ENCODE assay signal across 2 cellular contexts in the genomic region with DNA sequence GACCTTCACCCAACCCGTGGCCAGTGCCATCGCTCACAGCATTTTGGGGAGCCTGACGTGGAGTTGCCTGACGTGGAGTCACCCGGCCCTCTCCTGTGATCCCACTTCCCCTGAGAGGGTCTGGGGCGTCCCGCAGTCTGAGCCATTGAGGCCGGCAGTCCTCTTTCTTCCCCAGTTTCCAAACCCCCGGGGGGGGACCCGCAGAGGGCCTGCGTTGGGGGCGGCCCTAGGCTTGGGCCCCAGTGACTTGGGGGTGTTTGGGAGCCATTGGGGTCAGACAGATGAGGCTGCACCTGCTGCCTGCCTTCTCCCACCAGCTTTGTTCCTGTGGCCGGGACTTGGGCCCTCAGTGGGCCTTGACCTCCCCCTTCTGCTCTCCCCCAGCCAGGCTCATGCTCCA.
TF ChIP-seq lines count a peak whose summit lies in the region.

No MANE protein-coding gene starts in this region.

TF ChIP-seq in GM12878, 131 proteins besides CTCF, POLR2A, EP300 and RAD21:
- TF ChIP-seq STAT1 (conservative IDR thresholded peaks at IDR 0.05) (no peak), ZBTB33 (IDR thresholded peaks at IDR 0.05) (no peak), NFIC (IDR thresholded peaks at IDR 0.05; ENCODE audit: low read depth, low read length) (no peak), MYB (IDR thresholded peaks at IDR 0.05; ENCODE audit: borderline replicate concordance, low read depth, low read length) (no peak), NR2C1 (IDR thresholded peaks at IDR 0.05) (no peak), RBBP5 (conservative IDR thresholded peaks at IDR 0.05) (no peak), LARP7 (IDR thresholded peaks at IDR 0.05) (no peak), SMAD1 (IDR thresholded peaks at IDR 0.05; ENCODE audit: low read depth, partially characterized antibody) (no peak), ATF2 (IDR thresholded peaks at IDR 0.05; ENCODE audit: low read length) (no peak)
- TF ChIP-seq, protein P1, sequence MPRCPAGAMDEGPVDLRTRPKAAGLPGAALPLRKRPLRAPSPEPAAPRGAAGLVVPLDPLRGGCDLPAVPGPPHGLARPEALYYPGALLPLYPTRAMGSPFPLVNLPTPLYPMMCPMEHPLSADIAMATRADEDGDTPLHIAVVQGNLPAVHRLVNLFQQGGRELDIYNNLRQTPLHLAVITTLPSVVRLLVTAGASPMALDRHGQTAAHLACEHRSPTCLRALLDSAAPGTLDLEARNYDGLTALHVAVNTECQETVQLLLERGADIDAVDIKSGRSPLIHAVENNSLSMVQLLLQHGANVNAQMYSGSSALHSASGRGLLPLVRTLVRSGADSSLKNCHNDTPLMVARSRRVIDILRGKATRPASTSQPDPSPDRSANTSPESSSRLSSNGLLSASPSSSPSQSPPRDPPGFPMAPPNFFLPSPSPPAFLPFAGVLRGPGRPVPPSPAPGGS (IDR thresholded peaks at IDR 0.05; ENCODE audit: borderline replicate concordance, insufficient read depth, low read depth, low read length, poor library complexity, severe bottlenecking), result no peak

TF ChIP-seq in HEK293T, 16 proteins besides CTCF, POLR2A, EP300 and RAD21:
- TF ChIP-seq SP1 (IDR thresholded peaks at IDR 0.05) (no peak), PKNOX1 (IDR thresholded peaks at IDR 0.05) (no peak), FOXK2 (IDR thresholded peaks at IDR 0.05) (no peak), NFRKB (IDR thresholded peaks at IDR 0.05) (no peak), L3MBTL2 (conservative IDR thresholded peaks at IDR 0.05) (no peak), TARDBP (IDR thresholded peaks at IDR 0.05) (no peak), BHLHE40 (IDR thresholded peaks at IDR 0.05; ENCODE audit: borderline replicate concordance) (no peak), LEF1 (IDR thresholded peaks at IDR 0.05; ENCODE audit: borderline replicate concordance) (no peak), ELF4 (IDR thresholded peaks at IDR 0.05) (no peak), ARNT (IDR thresholded peaks at IDR 0.05) (no peak), FOXA1 (IDR thresholded peaks at IDR 0.05) (no peak), HDGF (IDR thresholded peaks at IDR 0.05; ENCODE audit: borderline replicate concordance) (no peak), CTBP1 (IDR thresholded peaks at IDR 0.05; ENCODE audit: borderline replicate concordance) (no peak), SUZ12 (IDR thresholded peaks at IDR 0.05) (no peak)
